ENCODE assay signal across 8 cellular contexts in genomic region chr2:64524604-64525322, GRCh38. TPM values are rescaled to one million over a fixed set of nuclear protein-coding genes. Genes with fewer than 3 reads are reported as not detected.
DNase-seq lines count a peak whose midpoint lies in the region; ATAC-seq and TF ChIP-seq lines count a peak whose summit lies in the region.

No MANE protein-coding gene starts in this region.

- H3K36me3 Mint-ChIP-seq in activated T-helper 17 cell treated with anti-CD3 and anti-CD28 coated beads, Interleukin-2, amount 50 U/mL, for 72 hours (ENCODE audit: low read depth): peaks cover 35% of the 10 kb centered on the region
- no peaks in the 10 kb centered on the region for H3K36me3 Mint-ChIP-seq in osteocyte (ENCODE audit: unreplicated experiment)

- DNase-seq in GM03348 (ENCODE audit: low spot score) (peak; percentile 63), MG63 (peak; percentile 16), osteocyte (ENCODE audit: extremely low spot score, unreplicated experiment) (no peak), NCI-H446 treated with DMSO at 0.1 percent for 48 hours (lab: John Stamatoyannopoulos, UW) (no peak), NOMO-1 treated with DMSO at 0.1 percent for 48 hours (lab: John Stamatoyannopoulos, UW; ENCODE audit: unreplicated experiment) (no peak)

- ATAC-seq in GM21825 (IDR thresholded peaks at IDR 0.05; ENCODE audit: unreplicated experiment) (peak; percentile 13), gastroesophageal sphincter (peak; percentile 49)
- ATAC-seq in activated T-helper 17 cell treated with anti-CD3 and anti-CD28 coated beads, Interleukin-2, amount 50 U/mL, for 72 hours (replicated peaks): peak; percentile 16

- H3K4me1 ChIP-seq in gastroesophageal sphincter: peaks cover 0 to 48% (median 3%) of the 10 kb centered on the region in 3 donors

- TF ChIP-seq CTCF in gastroesophageal sphincter (IDR thresholded peaks at IDR 0.05) (no peak), osteocyte (IDR thresholded peaks at IDR 0.05) (no peak)

- TF ChIP-seq EP300 in gastroesophageal sphincter (IDR thresholded peaks at IDR 0.05): no peak

- H3K9me3 Mint-ChIP-seq in activated T-helper 17 cell treated with anti-CD3 and anti-CD28 coated beads, Interleukin-2, amount 50 U/mL, for 72 hours: no peaks in the 10 kb centered on the region
- no peaks in the 10 kb centered on the region for H3K9me3 Mint-ChIP-seq in osteocyte (ENCODE audit: unreplicated experiment)

- H3K4me1 Mint-ChIP-seq in activated T-helper 17 cell treated with anti-CD3 and anti-CD28 coated beads, Interleukin-2, amount 50 U/mL, for 72 hours: peaks cover 13% of the 10 kb centered on the region
- H3K4me1 Mint-ChIP-seq in osteocyte (ENCODE audit: unreplicated experiment): peaks cover 18% of the 10 kb centered on the region

- H3K4me3 Mint-ChIP-seq in activated T-helper 17 cell treated with anti-CD3 and anti-CD28 coated beads, Interleukin-2, amount 50 U/mL, for 72 hours: peak overlapping the region; percentile 97
- H3K4me3 Mint-ChIP-seq in osteocyte (ENCODE audit: unreplicated experiment): peak overlapping the region; percentile 99

- no peak for TF ChIP-seq POLR2A in gastroesophageal sphincter (IDR thresholded peaks at IDR 0.05)

- H3K4me3 ChIP-seq in MG63 (peak overlapping the region; percentile 94), gastroesophageal sphincter (peak overlapping the region; percentile 90 to 96)

- H3K36me3 ChIP-seq in MG63: no peaks in the 10 kb centered on the region
- H3K36me3 ChIP-seq in gastroesophageal sphincter: no peaks in the 10 kb centered on the region

- H3K9me3 ChIP-seq in MG63 (no peaks in the 10 kb centered on the region), gastroesophageal sphincter (no peaks in the 10 kb centered on the region)

- peak overlapping the region; percentile 86 to 98 (median 98) for H3K27ac ChIP-seq in gastroesophageal sphincter

- peak overlapping the region; percentile 100 for H3K27ac Mint-ChIP-seq in activated T-helper 17 cell treated with anti-CD3 and anti-CD28 coated beads, Interleukin-2, amount 50 U/mL, for 72 hours
- H3K27ac Mint-ChIP-seq in osteocyte (ENCODE audit: unreplicated experiment): peak overlapping the region; percentile 97

- no peaks in the 10 kb centered on the region for H3K27me3 Mint-ChIP-seq in activated T-helper 17 cell treated with anti-CD3 and anti-CD28 coated beads, Interleukin-2, amount 50 U/mL, for 72 hours
- peaks cover 7% of the 10 kb centered on the region for H3K27me3 Mint-ChIP-seq in osteocyte (ENCODE audit: unreplicated experiment)

- WGBS in gastroesophageal sphincter (ENCODE audit: low coverage in 1 of 2), 2 donors: 1 to 2% methylated on average over 8 to 12 of the region's 48 CpGs

- H3K27me3 ChIP-seq in MG63 (no peaks in the 10 kb centered on the region; the same call in 1 of the 2 replicates), gastroesophageal sphincter (no peaks in the 10 kb centered on the region)

RNA-seq across cellular contexts. Expression of gene AFTPH, which starts 0.6 kb away (rescaled TPM):
- 16.0 and 18.5 TPM in 2 replicates for total RNA-seq in MG63 (2014; rRNA removed; shearing (Covaris generic); ENCODE audit: low replicate concordance)
- 10 to 100 TPM; 32.3 to 49.8 TPM for total RNA-seq in activated T-helper 17 cell treated with anti-CD3 and anti-CD28 coated beads, Interleukin-2, amount 50 U/mL, for 72 hours
- 10 to 100 TPM; 33.0 to 53.5 (median 41.6) TPM for total RNA-seq in gastroesophageal sphincter
- 15.5 and 16.9 TPM in 2 replicates for total RNA-seq in osteocyte

Comparison
In these comparisons a context has a peak if more than half of its experiments do, and no peak if none do; other contexts are left out.
1. DNase-seq: peak in GM03348 (single experiment) and MG63 (single experiment); none in osteocyte (single experiment), NCI-H446 treated with DMSO at 0.1 percent for 48 hours (single experiment) and NOMO-1 treated with DMSO at 0.1 percent for 48 hours (single experiment).
2. Peak in every context shown above with its lines, with median percentiles within 50 percentile points of each other: ATAC-seq.